Comparison of ENCODE assay signal across 30 cellular contexts in the genomic region with DNA sequence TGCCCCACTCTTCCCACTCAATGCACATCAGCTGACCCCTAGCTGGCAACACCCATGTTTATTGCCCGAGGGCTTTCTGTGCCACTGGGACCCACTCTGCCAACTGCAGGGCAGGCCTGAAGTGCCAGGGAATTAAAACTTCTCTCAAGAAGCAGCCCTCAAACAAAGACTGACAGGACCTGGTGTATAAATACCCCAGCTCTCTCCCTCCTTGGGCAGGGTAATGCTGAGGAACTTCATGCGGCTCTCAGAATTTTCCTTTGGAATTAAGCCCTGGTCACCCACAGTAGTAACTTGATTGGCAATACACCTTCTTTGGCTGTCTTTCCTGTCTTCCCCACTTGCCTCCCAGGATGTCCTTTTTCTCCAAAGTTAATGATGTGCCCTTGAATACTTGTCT. TPM values are rescaled to one million over a fixed set of nuclear protein-coding genes. Genes with fewer than 3 reads are reported as not detected.
"Had no signal": no experiment of that assay in that cellular context is flagged by ENCODE, and none has a peak within 500 bp of the region (broad histone marks: within the 10 kb centered on the region; RNA-seq: fewer than 3 reads in every experiment).

No MANE protein-coding gene starts in this region.

- H3K9me3 ChIP-seq: adrenal gland, body of pancreas, breast epithelium had no signal

- H3K27ac ChIP-seq: adrenal gland, body of pancreas, brain microvascular endothelial cell, breast epithelium, VCaP had no signal

- H3K27me3 ChIP-seq: adrenal gland, body of pancreas, breast epithelium had no signal

- H3K4me3 ChIP-seq: adrenal gland, body of pancreas, breast epithelium had no signal

- DNase-seq: activated B cell treated with CpG ODN at 0.5 μM for 24 hours; activated CD4-positive, alpha-beta memory T cell treated with anti-CD3 and anti-CD28 coated beads for 36 hours; activated CD4-positive, alpha-beta T cell treated with anti-CD3 and anti-CD28 coated beads for 4 hours; activated CD4-positive, alpha-beta T cell treated with anti-CD3 and anti-CD28 coated beads, Interleukin-2, amount 10 ng/mL, durations not matched to agents 24 days and 14 days; activated CD4-positive, alpha-beta T cell treated with anti-CD3 and anti-CD28 coated beads, Interleukin-2, amount 50 U/mL, for 1 hour; activated CD4-positive, alpha-beta T cell treated with anti-CD3 and anti-CD28 coated beads, Interleukin-2, amount 50 U/mL, for 4 hours; activated CD4-positive, CD25-positive, alpha-beta regulatory T cell treated with anti-CD3 and anti-CD28 coated beads, Interleukin-2, amount 50 U/mL, for 72 hours; activated CD8-positive, alpha-beta memory T cell treated with anti-CD3 and anti-CD28 coated beads, Interleukin-2, amount 50 U/mL, for 4 hours; activated CD8-positive, alpha-beta T cell treated with anti-CD3 and anti-CD28 coated beads for 36 hours; activated effector memory CD4-positive, alpha-beta T cell treated with anti-CD3 and anti-CD28 coated beads, Interleukin-2, amount 50 U/mL, for 16 hours; activated gamma-delta T cell treated with Interleukin-2 at 50 U/mL for 16 hours; activated naive CD4-positive, alpha-beta T cell; activated naive CD4-positive, alpha-beta T cell treated with anti-CD3 and anti-CD28 coated beads for 36 hours; activated naive CD4-positive, alpha-beta T cell treated with anti-CD3 and anti-CD28 coated beads, Interleukin-2, amount 50 U/mL, for 16 hours; activated naive CD8-positive, alpha-beta T cell treated with anti-CD3 and anti-CD28 coated beads for 36 hours; activated T-cell treated with anti-CD3 and anti-CD28 coated beads for 4 hours; activated T-cell treated with anti-CD3 and anti-CD28 coated beads, Interleukin-2, amount 50 U/mL, for 1 hour; activated T-cell treated with anti-CD3 and anti-CD28 coated beads, Interleukin-2, amount 50 U/mL, for 4 hours; activated T-cell treated with anti-CD3 and anti-CD28 coated beads, Interleukin-2, amount 50 U/mL, for 72 hours; adrenal gland; amniotic stem cell; aorta; body of pancreas; brain microvascular endothelial cell; central memory CD4-positive, alpha-beta T cell; T-helper 1 cell; T-helper 2 cell; T-helper 9 cell had no signal

- H3K36me3 ChIP-seq: adrenal gland, brain microvascular endothelial cell, breast epithelium had no signal

- H3K4me1 ChIP-seq: body of pancreas, breast epithelium had no signal

RNA-seq across cellular contexts. Expression of gene GDAP1L1, which starts 5.3 kb away (rescaled TPM):
- polyA plus RNA-seq: aorta had no signal
